Comparison of ENCODE assay signal across 21 cellular contexts in the genomic region with DNA sequence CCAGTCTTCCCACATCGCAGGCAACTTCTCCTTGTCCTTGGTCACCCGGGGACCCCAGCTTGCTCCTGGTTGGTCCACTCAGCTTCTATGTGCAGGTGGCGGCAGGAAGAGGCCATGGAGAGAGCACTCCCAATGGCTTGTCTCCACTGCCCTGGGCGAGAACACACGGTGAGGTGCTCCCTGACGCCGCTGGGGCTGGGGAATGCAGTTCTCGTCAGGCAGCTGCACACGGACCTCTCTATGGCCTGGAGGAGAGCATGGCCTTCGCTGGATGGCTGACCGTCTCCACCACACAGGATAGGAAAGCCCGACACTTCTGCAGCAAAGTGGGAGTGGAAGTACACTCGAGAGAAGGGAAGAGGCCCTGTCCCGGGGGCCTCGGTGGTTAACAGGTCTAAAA.
"Had no signal": no experiment of that assay in that cellular context is flagged by ENCODE, and none has a peak within 500 bp of the region (broad histone marks: within the 10 kb centered on the region; RNA-seq: fewer than 3 reads in every experiment).

No MANE protein-coding gene starts in this region.

- ATAC-seq: activated T-cell treated with anti-CD3 and anti-CD28 coated beads, Interleukin-2, amount 50 U/mL, for 4 hours; body of pancreas; PC-3; T-cell had no signal

- H3K27ac Mint-ChIP-seq: activated B cell treated with CpG ODN at 0.5 μM for 24 hours; activated CD4-positive, alpha-beta T cell treated with anti-CD3 and anti-CD28 coated beads, Interleukin-2, amount 10 ng/mL, durations not matched to agents 24 days and 14 days had no signal

- DNase-seq: activated B cell treated with CpG ODN at 0.5 μM for 24 hours; activated CD4-positive, alpha-beta T cell treated with anti-CD3 and anti-CD28 coated beads for 1 hour; activated CD4-positive, alpha-beta T cell treated with anti-CD3 and anti-CD28 coated beads, Interleukin-2, amount 10 ng/mL, durations not matched to agents 24 days and 14 days; activated CD4-positive, alpha-beta T cell treated with anti-CD3 and anti-CD28 coated beads, Interleukin-2, amount 50 U/mL, for 48 hours; activated CD8-positive, alpha-beta memory T cell treated with anti-CD3 and anti-CD28 coated beads for 24 hours; activated effector memory CD4-positive, alpha-beta T cell treated with anti-CD3 and anti-CD28 coated beads, Interleukin-2, amount 50 U/mL, for 16 hours; activated naive CD4-positive, alpha-beta T cell treated with Interleukin-2 at 50 U/mL for 16 hours; activated T-cell treated with anti-CD3 and anti-CD28 coated beads, Interleukin-2, amount 50 U/mL, for 4 hours; body of pancreas; Karpas-422; MM.1S; NCI-H1105; NCI-H1436; NCI-H1694 treated with DMSO at 0.1 percent for 48 hours; NCI-H2029 treated with DMSO at 0.1 percent for 48 hours; NCI-H524; PC-3; SIG-M5; T-cell; T-helper 2 cell; T1000 had no signal

- H3K27me3 Mint-ChIP-seq: activated B cell treated with CpG ODN at 0.5 μM for 24 hours; activated CD4-positive, alpha-beta T cell treated with anti-CD3 and anti-CD28 coated beads, Interleukin-2, amount 10 ng/mL, durations not matched to agents 24 days and 14 days; T-cell had no signal

- H3K4me3 Mint-ChIP-seq: activated B cell treated with CpG ODN at 0.5 μM for 24 hours; activated CD4-positive, alpha-beta T cell treated with anti-CD3 and anti-CD28 coated beads, Interleukin-2, amount 10 ng/mL, durations not matched to agents 24 days and 14 days; activated T-cell treated with anti-CD3 and anti-CD28 coated beads, Interleukin-2, amount 50 U/mL, for 4 hours; T-cell had no signal

- H3K9me3 Mint-ChIP-seq: activated B cell treated with CpG ODN at 0.5 μM for 24 hours; activated CD4-positive, alpha-beta T cell treated with anti-CD3 and anti-CD28 coated beads, Interleukin-2, amount 10 ng/mL, durations not matched to agents 24 days and 14 days; activated T-cell treated with anti-CD3 and anti-CD28 coated beads, Interleukin-2, amount 50 U/mL, for 4 hours; T-cell had no signal
